Comparison of ENCODE assay signal across 28 cellular contexts in genomic region chr6:44404715-44405099, GRCh38. TPM values are rescaled to one million over a fixed set of nuclear protein-coding genes. Genes with fewer than 3 reads are reported as not detected.
A peak's percentile ranks its signal among the peaks of the same experiment; 100 is the strongest.
DNase-seq lines count a peak whose midpoint lies in the region; ATAC-seq, FAIRE-seq and TF ChIP-seq lines count a peak whose summit lies in the region.
"Had no signal": no experiment of that assay in that cellular context is flagged by ENCODE, and none has a peak within 500 bp of the region (broad histone marks: within the 10 kb centered on the region; RNA-seq: fewer than 3 reads in every experiment).

No MANE protein-coding gene starts in this region.

- CTCF ChIA-PET in HepG2 (lab: Yijun Ruan, JAX; ENCODE audit: low intra/inter-chr PET ratio, low total read pairs) = no interaction called here
- CTCF ChIA-PET in activated CD4-positive, alpha-beta T cell treated with anti-CD3 and anti-CD28 coated beads for 36 hours (lab: Charles Lee) = interaction anchor here (1.5 to 1.6 kb wide), 2 partner anchors 18 to 138 kb away, joined by 3 read pairs; partner anchors contain the start of gene CDC5L

- TF ChIP-seq RAD21 in HepG2 (CRISPR knock-in tag; IDR thresholded peaks at IDR 0.05) = no peak

- DNase-seq in HepG2 (ENCODE audit: low spot score) = peak; percentile 68
- DNase-seq in right lobe of liver = no peak
- DNase-seq in T-helper 17 cell = no peak
- DNase-seq in adrenal gland = peak in 3 of 7 donors; percentile 30 to 41 (median 36)
- DNase-seq in stimulated activated effector memory CD8-positive, alpha-beta T cell treated with anti-CD3 and anti-CD28 coated beads, Interleukin-12 subunit alpha, Interleukin-12 subunit beta, amount 100 ng/mL, for 72 hours (ENCODE audit: low spot score in 2 of 2) = no peak
- no peak for DNase-seq in stimulated activated CD4-positive, alpha-beta T cell treated with anti-CD3 and anti-CD28 coated beads, Interleukin-2, amount 100 ng/mL, for 48 hours
- no peak for DNase-seq in activated CD4-positive, alpha-beta T cell treated with anti-CD3 and anti-CD28 coated beads for 36 hours
- DNase-seq: AML-193; Caco-2; Calu3; CD4-positive, alpha-beta T cell; CD8-positive, alpha-beta T cell; DMS153; DMS53; DMS79; DND-41; EL; GDM1 had no signal

- peaks cover 12% of the 10 kb centered on the region for H3K36me3 Mint-ChIP-seq in T-helper 17 cell (ENCODE audit: low read depth)
- peaks cover 92% of the 10 kb centered on the region for H3K36me3 Mint-ChIP-seq in stimulated activated effector memory CD8-positive, alpha-beta T cell treated with anti-CD3 and anti-CD28 coated beads, Interleukin-12 subunit alpha, Interleukin-12 subunit beta, amount 100 ng/mL, for 72 hours
- H3K36me3 Mint-ChIP-seq in activated CD4-positive, alpha-beta T cell treated with anti-CD3 and anti-CD28 coated beads for 36 hours (ENCODE audit: low read depth) = peaks cover 71% of the 10 kb centered on the region

- no peaks in the 10 kb centered on the region for H3K9me3 Mint-ChIP-seq in stimulated activated effector memory CD8-positive, alpha-beta T cell treated with anti-CD3 and anti-CD28 coated beads, Interleukin-12 subunit alpha, Interleukin-12 subunit beta, amount 100 ng/mL, for 72 hours
- no peaks in the 10 kb centered on the region for H3K9me3 Mint-ChIP-seq in activated CD4-positive, alpha-beta T cell treated with anti-CD3 and anti-CD28 coated beads for 36 hours (ENCODE audit: low read depth)
- H3K9me3 Mint-ChIP-seq: CD4-positive, alpha-beta T cell; CD8-positive, alpha-beta T cell had no signal

- peak; percentile 77 for ATAC-seq in HepG2
- ATAC-seq in right lobe of liver = no peak
- no peak for ATAC-seq in T-helper 17 cell
- no peak for ATAC-seq in stimulated activated effector memory CD8-positive, alpha-beta T cell treated with anti-CD3 and anti-CD28 coated beads, Interleukin-12 subunit alpha, Interleukin-12 subunit beta, amount 100 ng/mL, for 72 hours
- no peak for ATAC-seq in GM21723 (IDR thresholded peaks at IDR 0.05; ENCODE audit: unreplicated experiment)
- no peak for ATAC-seq in activated CD4-positive, alpha-beta T cell treated with anti-CD3 and anti-CD28 coated beads for 36 hours
- ATAC-seq: A549; CD8-positive, alpha-beta T cell; GM12878 had no signal

- peaks cover 3% of the 10 kb centered on the region for H3K79me2 ChIP-seq in HepG2 (ENCODE audit: insufficient read depth, low read length)

- TF ChIP-seq CTCF in HepG2 (CRISPR knock-in tag; IDR thresholded peaks at IDR 0.05) (no peak), right lobe of liver (IDR thresholded peaks at IDR 0.05) (no peak), adrenal gland (IDR thresholded peaks at IDR 0.05) (no peak)

- H3K27me3 ChIP-seq in HepG2 (ENCODE audit: control insufficient read depth in 1 of 2, insufficient read depth in 2 of 2, low read length in 2 of 2) (no peaks in the 10 kb centered on the region), right lobe of liver (no peaks in the 10 kb centered on the region), adrenal gland (no peaks in the 10 kb centered on the region)
- H3K27me3 ChIP-seq: BLaER1 treated with 17β-estradiol and CSF1 and Interleukin-3, amounts not matched to agents 10 nM and 100 nM had no signal

- H2AFZ ChIP-seq in HepG2 (ENCODE audit: low read length) = no peak overlapping the region

- 55% methylated on average over 1 of the region's 1 CpG for WGBS in HepG2 (ENCODE audit: low lambda C conversion rate)
- WGBS in right lobe of liver (ENCODE audit: insufficient coverage, low coverage, low lambda C conversion rate, missing lambda C conversion rate) = 71% methylated on average over 1 of the region's 1 CpG
- 36 to 60% (median 53%) methylated on average over 1 of the region's 1 CpG for WGBS in adrenal gland, 4 donors

- H3K27ac Mint-ChIP-seq in T-helper 17 cell = peak overlapping the region; percentile 62
- H3K27ac Mint-ChIP-seq in stimulated activated effector memory CD8-positive, alpha-beta T cell treated with anti-CD3 and anti-CD28 coated beads, Interleukin-12 subunit alpha, Interleukin-12 subunit beta, amount 100 ng/mL, for 72 hours = peak overlapping the region; percentile 50
- H3K27ac Mint-ChIP-seq in activated CD4-positive, alpha-beta T cell treated with anti-CD3 and anti-CD28 coated beads for 36 hours = no peak overlapping the region
- H3K27ac Mint-ChIP-seq: B cell; CD4-positive, alpha-beta T cell; CD8-positive, alpha-beta T cell had no signal

- H3K4me3 Mint-ChIP-seq in T-helper 17 cell = no peak overlapping the region
- H3K4me3 Mint-ChIP-seq in stimulated activated effector memory CD8-positive, alpha-beta T cell treated with anti-CD3 and anti-CD28 coated beads, Interleukin-12 subunit alpha, Interleukin-12 subunit beta, amount 100 ng/mL, for 72 hours = no peak overlapping the region
- no peak overlapping the region for H3K4me3 Mint-ChIP-seq in activated CD4-positive, alpha-beta T cell treated with anti-CD3 and anti-CD28 coated beads for 36 hours
- H3K4me3 Mint-ChIP-seq: B cell; CD4-positive, alpha-beta T cell; CD8-positive, alpha-beta T cell had no signal

- no peak overlapping the region for H3K4me2 ChIP-seq in HepG2 (ENCODE audit: low read depth, low read length)
- H3K4me2 ChIP-seq: A549; BLaER1 treated with 17β-estradiol and CSF1 and Interleukin-3, amounts not matched to agents 10 nM and 100 nM had no signal

- no peak overlapping the region for H3K9ac ChIP-seq in HepG2 (ENCODE audit: insufficient read depth, low read depth, low read length)
- H3K9ac ChIP-seq: BLaER1 treated with 17β-estradiol and CSF1 and Interleukin-3, amounts not matched to agents 10 nM and 100 nM had no signal

- H3K27me3 Mint-ChIP-seq in T-helper 17 cell = no peaks in the 10 kb centered on the region
- H3K27me3 Mint-ChIP-seq in activated CD4-positive, alpha-beta T cell treated with anti-CD3 and anti-CD28 coated beads for 36 hours = no peaks in the 10 kb centered on the region
- H3K27me3 Mint-ChIP-seq: B cell; CD4-positive, alpha-beta T cell had no signal

- POLR2A ChIA-PET in HepG2 (lab: Yijun Ruan, JAX) = interaction anchor here (0.7 to 2.5 kb wide), 3 partner anchors 10 to 17 kb away, joined by 3 to 13 read pairs (median 3); partner anchors contain the start of gene CDC5L
- POLR2A ChIA-PET in activated CD4-positive, alpha-beta T cell treated with anti-CD3 and anti-CD28 coated beads for 36 hours (lab: Charles Lee) = no interaction called here

- no peak overlapping the region for H3K4me3 ChIP-seq in HepG2 (replicated peaks in 1 of 3; ENCODE audit: insufficient read depth in 1 of 3, low read depth in 2 of 3, low read length in 3 of 3)
- no peak overlapping the region for H3K4me3 ChIP-seq in right lobe of liver
- H3K4me3 ChIP-seq in adrenal gland = no peak overlapping the region
- H3K4me3 ChIP-seq: A549; BLaER1 treated with 17β-estradiol and CSF1 and Interleukin-3, amounts not matched to agents 10 nM and 100 nM; GM12878 had no signal

- no peak for TF ChIP-seq POLR2A in HepG2 (IDR thresholded peaks at IDR 0.05; ENCODE audit: insufficient read depth in 1 of 2, low read depth in 2 of 2, low read length in 2 of 2)
- no peak for TF ChIP-seq POLR2A in right lobe of liver (IDR thresholded peaks at IDR 0.05)
- no peak for TF ChIP-seq POLR2A in adrenal gland (IDR thresholded peaks at IDR 0.05)

- peaks cover 23% of the 10 kb centered on the region for H3K4me1 Mint-ChIP-seq in T-helper 17 cell
- H3K4me1 Mint-ChIP-seq in stimulated activated effector memory CD8-positive, alpha-beta T cell treated with anti-CD3 and anti-CD28 coated beads, Interleukin-12 subunit alpha, Interleukin-12 subunit beta, amount 100 ng/mL, for 72 hours = peaks cover 48% of the 10 kb centered on the region
- peaks cover 50% of the 10 kb centered on the region for H3K4me1 Mint-ChIP-seq in activated CD4-positive, alpha-beta T cell treated with anti-CD3 and anti-CD28 coated beads for 36 hours

- FAIRE-seq in HepG2 (lab: Jason Lieb, UNC) = peak; percentile 12
- FAIRE-seq: A549, D721Med, GM12878, GM12892, GM18507 had no signal

- H3K4me1 ChIP-seq in HepG2 (ENCODE audit: insufficient read depth, low read length) (peaks cover 15% of the 10 kb centered on the region), right lobe of liver (peaks cover 0 to 20% (median 2%) of the 10 kb centered on the region in 4 donors), adrenal gland (replicated peaks in 1 of 2) (peaks cover 12 to 29% of the 10 kb centered on the region in 2 donors)
- H3K4me1 ChIP-seq: BLaER1 treated with 17β-estradiol and CSF1 and Interleukin-3, amounts not matched to agents 10 nM and 100 nM; Caco-2 had no signal

- in situ Hi-C loops in HepG2 (cut with HindIII; ENCODE audit: extremely low pct_ligation_motif_present, low pct_unique_long_range_greater_than_20kb) = no loop called here

- TF ChIP-seq EP300 in HepG2 (IDR thresholded peaks at IDR 0.05; ENCODE audit: low read depth in 2 of 2, low read length in 2 of 2) (no peak), HepG2 (CRISPR knock-in tag; IDR thresholded peaks at IDR 0.05; ENCODE audit: borderline replicate concordance) (no peak)

- peak overlapping the region; percentile 34 for H3K27ac ChIP-seq in HepG2 (ENCODE audit: extremely low read length, insufficient read depth, low read length)
- H3K27ac ChIP-seq in right lobe of liver = no peak overlapping the region
- peak overlapping the region in 4 of 5 donors; percentile 13 to 44 (median 24) for H3K27ac ChIP-seq in adrenal gland
- H3K27ac ChIP-seq: 22Rv1; A549; BLaER1 treated with 17β-estradiol and CSF1 and Interleukin-3, amounts not matched to agents 10 nM and 100 nM; C4-2B had no signal

- no peaks in the 10 kb centered on the region for H3K9me3 ChIP-seq in HepG2 (ENCODE audit: low read length)
- H3K9me3 ChIP-seq in right lobe of liver = no peaks in the 10 kb centered on the region
- no peaks in the 10 kb centered on the region for H3K9me3 ChIP-seq in T-helper 17 cell (ENCODE audit: control insufficient read depth, low read length, poor library complexity, severe bottlenecking)
- H3K9me3 ChIP-seq in adrenal gland (replicated peaks in 1 of 3) = no peaks in the 10 kb centered on the region
- H3K9me3 ChIP-seq: A549, Caco-2 had no signal

- intact Hi-C loops in HepG2 (cut with micrococcal nuclease; ENCODE audit: unreplicated experiment) = no loop called here
- intact Hi-C loops in right lobe of liver (cut with DNase I) = no loop called here
- intact Hi-C loops in adrenal gland (cut with DNase I) = no loop called here
- intact Hi-C loops in activated CD4-positive, alpha-beta T cell treated with anti-CD3 and anti-CD28 coated beads for 36 hours (cut with DNase I, micrococcal nuclease) = no loop called here

- H3K36me3 ChIP-seq in HepG2 (replicated peaks in 1 of 2; ENCODE audit: control insufficient read depth in 1 of 2, insufficient read depth in 2 of 2, low read length in 2 of 2) = peaks cover 25 to 81% of the 10 kb centered on the region in 2 experiments
- H3K36me3 ChIP-seq in right lobe of liver = peaks cover 8 to 68% (median 41%) of the 10 kb centered on the region in 4 donors
- peaks cover 0 to 59% of the 10 kb centered on the region in 2 donors for H3K36me3 ChIP-seq in adrenal gland (replicated peaks in 1 of 2)

- BruUV-seq in HepG2 (replicated peaks; lab: Mats Ljungman, UMichigan) = no TSS peak

- no peaks in the 10 kb centered on the region; the same call in 1 of the 2 replicates for H4K20me1 ChIP-seq in HepG2 (ENCODE audit: insufficient read depth, low read length)

RNA-seq across cellular contexts. Expression of gene CDC5L, which starts 17.2 kb away (rescaled TPM):
- total RNA-seq in HepG2 (2016; rRNA removed; fragmentation: Illumina TruSeq; extraction: Trizol) (34.2 and 54.5 TPM in 2 replicates), right lobe of liver (10 to 100 TPM in 5 of 6 experiments, 1 to 10 TPM in 1; 9.2 to 13.0 (median 11.2) TPM), T-helper 17 cell (10 to 100 TPM; 17.8 to 24.7 TPM), adrenal gland (10 to 100 TPM; 13.8 to 26.2 (median 20.8) TPM)
- 3.6 and 4.7 TPM in 2 replicates for total RNA-seq in HepG2 (2016; cell fraction: cytosol; rRNA removed; fragmentation: Illumina TruSeq; extraction: Trizol; ENCODE audit: low read depth)
- total RNA-seq in HepG2 (2016; cell fraction: insoluble cytoplasmic fraction; rRNA removed; fragmentation: Illumina TruSeq; extraction: Trizol) = 33.7 and 54.6 TPM in 2 replicates
- total RNA-seq in HepG2 (2016; cell fraction: membrane; rRNA removed; fragmentation: Illumina TruSeq; extraction: Trizol) = 9.5 and 11.3 TPM in 2 replicates
- total RNA-seq in HepG2 (2016; cell fraction: nucleus; rRNA removed; fragmentation: Illumina TruSeq; extraction: Trizol) = 28.9 and 29.6 TPM in 2 replicates
- polyA plus RNA-seq in HepG2 (2011; rRNA removed) (8.5 and 11.0 TPM in 2 replicates), adrenal gland (10 to 100 TPM in 1 of 3 donors, 1 to 10 TPM in 2; 5.6 to 33.6 (median 5.9) TPM)
- 5.3 and 7.0 TPM in 2 replicates for polyA plus RNA-seq in HepG2 (2011; cell fraction: cytosol; rRNA removed)
- polyA plus RNA-seq in HepG2 (2011; cell fraction: nucleus; rRNA removed) = 4.6 and 4.7 TPM in 2 replicates
- 11.9 and 15.6 TPM in 2 replicates for polyA plus RNA-seq in HepG2 (2012)
- polyA plus RNA-seq in HepG2 (2016; cell fraction: cytosol; fragmentation: Illumina TruSeq; extraction: Trizol; ENCODE audit: low read depth) = 1.3 and 1.5 TPM in 2 replicates
- 36.3 and 37.4 TPM in 2 replicates for polyA plus RNA-seq in HepG2 (2016; cell fraction: insoluble cytoplasmic fraction; fragmentation: Illumina TruSeq; extraction: Trizol; ENCODE audit: low read depth)
- polyA plus RNA-seq in HepG2 (2016; cell fraction: membrane; fragmentation: Illumina TruSeq; extraction: Trizol; ENCODE audit: low read depth) = 2.6 and 3.2 TPM in 2 replicates
- 17.6 and 18.0 TPM in 2 replicates for polyA plus RNA-seq in HepG2 (2016; cell fraction: nucleus; fragmentation: Illumina TruSeq; extraction: Trizol; ENCODE audit: insufficient read depth, low read depth)
- polyA minus RNA-seq in HepG2 (2011; rRNA and poly(A)+ RNA removed; ENCODE audit: low replicate concordance) = 8.3 and 17.7 TPM in 2 replicates
- 14.9 and 15.7 TPM in 2 replicates for polyA minus RNA-seq in HepG2 (2011; cell fraction: cytosol; rRNA and poly(A)+ RNA removed)
- 32.6 and 34.1 TPM in 2 replicates for polyA minus RNA-seq in HepG2 (2011; cell fraction: nucleus; rRNA and poly(A)+ RNA removed)
- total RNA-seq in activated CD4-positive, alpha-beta T cell treated with anti-CD3 and anti-CD28 coated beads for 36 hours = 10 to 100 TPM; 25.1 to 28.9 TPM

Comparison
In these comparisons a context has a peak if more than half of its experiments do, and no peak if none do; other contexts are left out.
1. H3K27ac ChIP-seq: peak in HepG2 (single experiment) and adrenal gland (4 of 5); none in right lobe of liver (0 of 3).